In the genomic region with DNA sequence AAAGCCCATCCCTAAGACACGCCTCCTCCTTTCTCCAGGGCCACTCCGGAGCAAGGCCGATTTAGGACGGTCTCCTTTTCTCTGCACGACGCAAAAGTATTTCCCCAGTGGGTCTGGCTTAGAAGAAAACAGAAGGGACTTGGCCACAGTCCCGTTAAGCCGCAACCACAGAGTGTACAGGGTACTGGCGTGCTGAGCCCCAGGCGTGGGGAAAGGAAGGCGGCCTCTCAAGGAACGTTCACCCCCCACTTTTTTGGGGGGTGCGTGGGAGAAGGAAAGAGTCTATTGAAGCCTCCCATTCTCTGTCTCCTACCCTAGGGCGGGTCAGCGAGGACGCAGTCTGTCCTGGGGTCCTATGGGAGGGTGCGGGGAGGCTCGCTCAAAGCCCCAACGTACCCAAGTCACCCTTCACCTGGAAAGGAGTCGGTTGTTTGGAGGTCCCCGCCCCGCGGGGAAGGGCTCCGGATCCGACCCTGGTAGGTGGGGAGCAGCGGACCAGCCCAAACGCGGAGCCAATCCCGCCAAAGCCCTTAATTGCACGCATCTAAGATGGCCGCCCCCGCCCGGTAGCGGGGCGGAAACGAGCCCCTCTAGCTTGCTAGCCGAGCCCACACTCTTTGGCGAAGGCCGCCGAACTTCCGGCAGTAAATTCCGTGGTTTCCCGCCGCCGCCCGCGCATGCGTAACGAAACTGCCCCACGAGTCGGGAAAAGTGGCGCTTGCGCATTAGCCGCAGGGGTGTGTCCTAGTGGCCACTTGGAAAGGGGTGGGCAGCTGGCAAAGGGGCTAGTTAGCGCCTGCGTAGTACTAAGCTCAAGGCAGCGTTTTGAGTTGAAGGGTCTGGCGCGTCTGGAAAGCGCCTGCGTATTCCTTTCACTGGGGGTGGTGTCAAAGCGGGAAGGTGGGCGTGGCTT, we compare ENCODE assay signal across 8 cellular contexts. TPM values are rescaled to one million over a fixed set of nuclear protein-coding genes. Genes with fewer than 3 reads are reported as not detected.
DNase-seq lines count a peak whose midpoint lies in the region; ATAC-seq lines count a peak whose summit lies in the region.

TSS of gene OARD1 (minus strand) at position 434 of the 913 bp plus-strand sequence. CDS start 722 bp downstream, outside the sequence.

- H3K27me3 Mint-ChIP-seq in effector memory CD8-positive, alpha-beta T cell, result no peaks in the 10 kb centered on the region
- H3K27me3 Mint-ChIP-seq in memory B cell, result no peaks in the 10 kb centered on the region

- peaks cover 28% of the 10 kb centered on the region for H3K36me3 Mint-ChIP-seq in effector memory CD8-positive, alpha-beta T cell (ENCODE audit: insufficient read depth)
- H3K36me3 Mint-ChIP-seq in memory B cell, result peaks cover 10% of the 10 kb centered on the region

- peak; percentile 99 for DNase-seq in COLO668 (lab: John Stamatoyannopoulos, UW; ENCODE audit: unreplicated experiment)
- peak; percentile 99 for DNase-seq in HT1080 (ENCODE audit: low read depth)
- DNase-seq in NOMO-1 treated with DMSO at 0.1 percent for 48 hours (lab: John Stamatoyannopoulos, UW; ENCODE audit: unreplicated experiment), result peak; percentile 100
- DNase-seq in activated CD8-positive, alpha-beta memory T cell treated with anti-CD3 and anti-CD28 coated beads for 4 hours (ENCODE audit: low read depth in 2 of 2), result peak; percentile 99 to 100
- DNase-seq in effector memory CD8-positive, alpha-beta T cell, result peak; percentile 99 to 100 (median 100)
- peak; percentile 99 to 100 for DNase-seq in memory B cell (ENCODE audit: low spot score in 2 of 2)
- peak; percentile 100 for DNase-seq in stimulated activated CD8-positive, alpha-beta memory T cell treated with anti-CD3 and anti-CD28 coated beads, Interleukin-12 subunit alpha, Interleukin-12 subunit beta, amount 100 ng/mL, for 4 hours (ENCODE audit: low read depth)

- H3K4me3 Mint-ChIP-seq in effector memory CD8-positive, alpha-beta T cell, result peak within 1 kb of the TSS; percentile 93 to 94
- peak within 1 kb of the TSS; percentile 97 for H3K4me3 Mint-ChIP-seq in memory B cell

- H3K27ac Mint-ChIP-seq in effector memory CD8-positive, alpha-beta T cell, result peak within 1 kb of the TSS; percentile 94 to 95
- H3K27ac Mint-ChIP-seq in memory B cell, result peak within 1 kb of the TSS; percentile 98

- ATAC-seq in GM21360 (IDR thresholded peaks at IDR 0.05; ENCODE audit: unreplicated experiment) (peak; percentile 64), memory B cell (ENCODE audit: low read depth) (peak; percentile 67)
- peak; percentile 72 for ATAC-seq in effector memory CD8-positive, alpha-beta T cell (replicated peaks)

- H3K9me3 Mint-ChIP-seq in effector memory CD8-positive, alpha-beta T cell, result no peaks in the 10 kb centered on the region
- H3K9me3 Mint-ChIP-seq in memory B cell, result no peaks in the 10 kb centered on the region

- H3K4me1 Mint-ChIP-seq in effector memory CD8-positive, alpha-beta T cell (ENCODE audit: low read depth in 2 of 2), result peaks cover 32 to 39% of the 10 kb centered on the region in 2 donors
- peaks cover 27% of the 10 kb centered on the region for H3K4me1 Mint-ChIP-seq in memory B cell

RNA-seq across cellular contexts. Expression of gene OARD1, which starts in this region (rescaled TPM):
- total RNA-seq in HT1080 (2014; rRNA removed; shearing (Covaris generic)), result 19.0 and 25.5 TPM in 2 replicates
- 35.3 and 39.3 TPM in 2 replicates for polyA plus RNA-seq in HT1080 (2015; cell fraction: cytosol; rRNA removed)
- 25.1 and 26.6 TPM in 2 replicates for polyA plus RNA-seq in HT1080 (2015; cell fraction: nucleus; rRNA removed)

Comparison
In these comparisons a context has a peak if more than half of its experiments do, and no peak if none do; other contexts are left out.
1. Peak in every context shown above with its lines: DNase-seq and ATAC-seq.